In genomic region chr12:105220150-105220928, GRCh38 we compare ENCODE assay signal across 23 cellular contexts. TPM values are rescaled to one million over a fixed set of nuclear protein-coding genes. Genes with fewer than 3 reads are reported as not detected.
DNase-seq lines count a peak whose midpoint lies in the region; ATAC-seq, FAIRE-seq and TF ChIP-seq lines count a peak whose summit lies in the region.
"Had no signal": no experiment of that assay in that cellular context is flagged by ENCODE, and none has a peak within 500 bp of the region (broad histone marks: within the 10 kb centered on the region; RNA-seq: fewer than 3 reads in every experiment).

No MANE protein-coding gene starts in this region.

- DNase-seq in IMR-90, result no peak
- no peak for DNase-seq in lung (ENCODE audit: low spot score)
- DNase-seq in suprapubic skin (ENCODE audit: low spot score in 2 of 2), result no peak
- no peak for DNase-seq in GM19239 (ENCODE audit: insufficient read length, low spot score)
- no peak for DNase-seq in NCI-H2081 treated with DMSO at 0.1 percent for 48 hours (lab: John Stamatoyannopoulos, UW)
- DNase-seq: activated CD4-positive, alpha-beta T cell treated with anti-CD3 and anti-CD28 coated beads, Interleukin-2, amount 10 ng/mL, durations not matched to agents 7 days and 5 days; body of pancreas; KBM-7; kidney; naive thymus-derived CD8-positive, alpha-beta T cell; NCI-H146; NCI-H748 treated with DMSO at 0.1 percent for 48 hours; ovary; SIG-M5; stimulated activated CD4-positive, alpha-beta T cell treated with anti-CD3 and anti-CD28 coated beads, Interleukin-2, amount 100 ng/mL, for 24 hours; stimulated activated naive CD4-positive, alpha-beta T cell treated with Interleukin-2 at 50 U/mL for 16 hours had no signal

- TF ChIP-seq POLR2A in IMR-90 (IDR thresholded peaks at IDR 0.05; ENCODE audit: low read depth, low read length) (no peak), suprapubic skin (IDR thresholded peaks at IDR 0.05) (no peak)

- in situ Hi-C loops in IMR-90 (cut with MboI; ENCODE audit: low sequenced_read_pairs), result loop anchor here (25.0 kb wide), 1 partner anchor 167 kb away; no protein-coding TSS in a partner anchor

- H4K20me1 ChIP-seq in IMR-90 (ENCODE audit: insufficient read depth, low read length), result peaks cover 32% of the 10 kb centered on the region; the same call in 1 of the 2 replicates

- BruUV-seq in IMR-90 (replicated peaks; lab: Mats Ljungman, UMichigan), result no TSS peak

- H3K9me3 Mint-ChIP-seq in dendritic cell treated with granulocyte-macrophage colony-stimulating factor and Interleukin-4, amounts not matched to agents 40 ng/mL and 50 ng/mL, for 4 days, result no peaks in the 10 kb centered on the region
- H3K9me3 Mint-ChIP-seq: activated CD4-positive, alpha-beta T cell treated with anti-CD3 and anti-CD28 coated beads, Interleukin-2, amount 10 ng/mL, durations not matched to agents 7 days and 5 days; memory B cell; naive thymus-derived CD8-positive, alpha-beta T cell had no signal

- H3K4me2 ChIP-seq in IMR-90 (ENCODE audit: low read depth, low read length), result no peak overlapping the region

- H3K9ac ChIP-seq in IMR-90 (ENCODE audit: low read depth, low read length), result no peak overlapping the region

- H3K4me3 ChIP-seq in IMR-90 (ENCODE audit: insufficient read depth, low read depth, low read length), result no peak overlapping the region
- no peak overlapping the region for H3K4me3 ChIP-seq in lung
- no peak overlapping the region for H3K4me3 ChIP-seq in suprapubic skin
- H3K4me3 ChIP-seq: body of pancreas, ovary, tibial nerve had no signal

- no peak for FAIRE-seq in GM19239 (lab: Jason Lieb, UNC)
- FAIRE-seq: frontal cortex, kidney had no signal

- H4K8ac ChIP-seq in IMR-90 (ENCODE audit: low read depth in 2 of 2, low read length in 2 of 2), result no peak overlapping the region

- H3K4me1 ChIP-seq in IMR-90 (ENCODE audit: control insufficient read depth, insufficient read depth, low read length), result peaks cover 10% of the 10 kb centered on the region; the same call in 1 of the 2 replicates
- H3K4me1 ChIP-seq in lung (ENCODE audit: control insufficient read depth in 2 of 2, insufficient read depth in 2 of 2, low read length in 2 of 2), result peaks cover 18 to 25% of the 10 kb centered on the region in 2 donors
- H3K4me1 ChIP-seq in suprapubic skin, result peaks cover 76% of the 10 kb centered on the region

- H3K9me3 ChIP-seq in IMR-90 (ENCODE audit: control insufficient read depth, insufficient read depth, low read length), result no peaks in the 10 kb centered on the region
- no peaks in the 10 kb centered on the region for H3K9me3 ChIP-seq in lung (ENCODE audit: control insufficient read depth in 2 of 2, insufficient read depth in 1 of 2, low read length in 1 of 2)
- H3K9me3 ChIP-seq in suprapubic skin, result no peaks in the 10 kb centered on the region
- H3K9me3 ChIP-seq: body of pancreas, ovary, tibial nerve had no signal

- no peak overlapping the region for H2AFZ ChIP-seq in IMR-90 (replicated peaks; ENCODE audit: low read length, poor library complexity)

- H3K36me3 ChIP-seq in IMR-90 (ENCODE audit: control insufficient read depth, insufficient read depth, low read length), result peaks cover 47% of the 10 kb centered on the region
- H3K36me3 ChIP-seq in lung (ENCODE audit: control insufficient read depth in 2 of 2, insufficient read depth in 2 of 2, low read length in 2 of 2), result peaks cover 12 to 23% of the 10 kb centered on the region in 2 donors
- peaks cover 67% of the 10 kb centered on the region for H3K36me3 ChIP-seq in suprapubic skin
- H3K36me3 ChIP-seq: ovary had no signal

- H2BK15ac ChIP-seq in IMR-90 (ENCODE audit: low read depth, low read length), result no peak overlapping the region

- intact Hi-C loops in IMR-90 (cut with micrococcal nuclease), result no loop called here
- intact Hi-C loops in dendritic cell treated with granulocyte-macrophage colony-stimulating factor and Interleukin-4, amounts not matched to agents 40 ng/mL and 50 ng/mL, for 4 days (cut with micrococcal nuclease), result loop anchor here (10.0 kb wide), 1 partner anchor 164 kb away; no protein-coding TSS in a partner anchor

- peaks cover 45% of the 10 kb centered on the region for H3K4me1 Mint-ChIP-seq in dendritic cell treated with granulocyte-macrophage colony-stimulating factor and Interleukin-4, amounts not matched to agents 40 ng/mL and 50 ng/mL, for 4 days (ENCODE audit: low read depth)

- TF ChIP-seq EP300 in suprapubic skin (IDR thresholded peaks at IDR 0.05), result no peak

- H3K14ac ChIP-seq in IMR-90 (replicated peaks; ENCODE audit: low read depth, low read length), result 0 out of 2 replicates have a peak overlapping the region, but pooled peaks have one; percentile 4

- H3K27ac ChIP-seq in IMR-90 (ENCODE audit: insufficient read depth, low read length) (no peak overlapping the region), lung (ENCODE audit: low read depth in 1 of 2, low read length in 1 of 2) (peak overlapping the region; percentile 17 to 20), suprapubic skin (peak overlapping the region; percentile 43)
- H3K27ac ChIP-seq: body of pancreas, ovary had no signal

- POLR2A ChIA-PET in IMR-90 (lab: Charles Lee; ENCODE audit: unreplicated experiment), result no interaction called here

- dilution Hi-C loops in IMR-90 (cut with HindIII; ENCODE audit: low sequenced_read_pairs, unreplicated experiment), result no loop called here

- H3K18ac ChIP-seq in IMR-90 (ENCODE audit: low read depth, low read length), result no peak overlapping the region

- no peak overlapping the region for H2BK5ac ChIP-seq in IMR-90 (ENCODE audit: low read depth, low read length, poor library complexity, severe bottlenecking)

- H3K4ac ChIP-seq in IMR-90 (ENCODE audit: low read depth, low read length), result no peak overlapping the region

- H2BK120ac ChIP-seq in IMR-90 (ENCODE audit: low read depth, low read length), result no peak overlapping the region

- no peak overlapping the region for H2BK20ac ChIP-seq in IMR-90 (ENCODE audit: low read depth, low read length)

- H3K27me3 ChIP-seq in IMR-90 (ENCODE audit: control insufficient read depth, insufficient read depth, low read length) (no peaks in the 10 kb centered on the region), lung (ENCODE audit: control insufficient read depth, insufficient read depth) (no peaks in the 10 kb centered on the region), suprapubic skin (no peaks in the 10 kb centered on the region)
- H3K27me3 ChIP-seq: body of pancreas, ovary, tibial nerve had no signal

- no peak overlapping the region; the same call in 1 of the 2 replicates for H3K23ac ChIP-seq in IMR-90 (ENCODE audit: low read depth, low read length)

- H3K56ac ChIP-seq in IMR-90 (ENCODE audit: extremely low read depth, insufficient read depth, low read length), result no peak overlapping the region

- H4K5ac ChIP-seq in IMR-90 (ENCODE audit: low read depth, low read length), result no peak overlapping the region

- no peak for ATAC-seq in IMR-90 (ENCODE audit: low read depth)
- ATAC-seq in lung (ENCODE audit: insufficient read depth, low FRiP score), result no peak
- ATAC-seq in HG02610 (IDR thresholded peaks at IDR 0.05; ENCODE audit: unreplicated experiment), result no peak
- no peak for ATAC-seq in GM19324 (IDR thresholded peaks at IDR 0.05; ENCODE audit: low FRiP score, unreplicated experiment)
- ATAC-seq: body of pancreas; naive thymus-derived CD8-positive, alpha-beta T cell had no signal

- no peak for TF ChIP-seq RAD21 in IMR-90 (IDR thresholded peaks at IDR 0.05; ENCODE audit: low read length)

- H3K4me3 Mint-ChIP-seq in dendritic cell treated with granulocyte-macrophage colony-stimulating factor and Interleukin-4, amounts not matched to agents 40 ng/mL and 50 ng/mL, for 4 days, result no peak overlapping the region
- H3K4me3 Mint-ChIP-seq: activated CD4-positive, alpha-beta T cell treated with anti-CD3 and anti-CD28 coated beads, Interleukin-2, amount 10 ng/mL, durations not matched to agents 7 days and 5 days; activated naive CD8-positive, alpha-beta T cell; memory B cell; naive thymus-derived CD8-positive, alpha-beta T cell had no signal

- H3K79me1 ChIP-seq in IMR-90 (ENCODE audit: low read depth in 1 of 2, low read length in 2 of 2), result peaks cover 58 to 83% of the 10 kb centered on the region in 2 experiments

- WGBS in IMR-90 (ENCODE audit: extremely low coverage in 2 of 2, insufficient read length in 1 of 2), 2 experiments, result no CpG with 5 or more reads among the region's 6 CpGs
- WGBS in lung, 2 donors, result 71 to 84% methylated on average over 6 of the region's 6 CpGs
- 91% methylated on average over 6 of the region's 6 CpGs for WGBS in suprapubic skin

- H2AK5ac ChIP-seq in IMR-90 (ENCODE audit: low read depth, low read length), result no peak overlapping the region

- no peak for TF ChIP-seq CTCF in IMR-90 (conservative IDR thresholded peaks at IDR 0.05; ENCODE audit: low read depth, low read length)
- TF ChIP-seq CTCF in lung (IDR thresholded peaks at IDR 0.05; ENCODE audit: control extremely low read depth, extremely low read depth), result no peak
- no peak for TF ChIP-seq CTCF in suprapubic skin (IDR thresholded peaks at IDR 0.05)

- no peak overlapping the region; the same call in 1 of the 2 replicates for H4K91ac ChIP-seq in IMR-90 (ENCODE audit: insufficient read depth, low read depth, low read length)

- H3K27me3 Mint-ChIP-seq in dendritic cell treated with granulocyte-macrophage colony-stimulating factor and Interleukin-4, amounts not matched to agents 40 ng/mL and 50 ng/mL, for 4 days, result no peaks in the 10 kb centered on the region
- H3K27me3 Mint-ChIP-seq: activated CD4-positive, alpha-beta T cell treated with anti-CD3 and anti-CD28 coated beads, Interleukin-2, amount 10 ng/mL, durations not matched to agents 7 days and 5 days; activated naive CD8-positive, alpha-beta T cell; memory B cell; naive thymus-derived CD8-positive, alpha-beta T cell had no signal

- peaks cover 98% of the 10 kb centered on the region for H3K36me3 Mint-ChIP-seq in dendritic cell treated with granulocyte-macrophage colony-stimulating factor and Interleukin-4, amounts not matched to agents 40 ng/mL and 50 ng/mL, for 4 days (ENCODE audit: low read depth)

- CTCF ChIA-PET in IMR-90 (lab: Yijun Ruan, JAX), result no interaction called here

- H3K27ac Mint-ChIP-seq in dendritic cell treated with granulocyte-macrophage colony-stimulating factor and Interleukin-4, amounts not matched to agents 40 ng/mL and 50 ng/mL, for 4 days, result peak overlapping the region; percentile 57
- H3K27ac Mint-ChIP-seq: activated CD4-positive, alpha-beta T cell treated with anti-CD3 and anti-CD28 coated beads, Interleukin-2, amount 10 ng/mL, durations not matched to agents 7 days and 5 days; activated naive CD8-positive, alpha-beta T cell; memory B cell had no signal

- H2AK9ac ChIP-seq in IMR-90 (replicated peaks; ENCODE audit: low read depth, low read length, poor library complexity), result no peak overlapping the region

- H3K9me1 ChIP-seq in IMR-90 (ENCODE audit: insufficient read depth, low read length), result peaks cover 46% of the 10 kb centered on the region

TF ChIP-seq in IMR-90, 13 proteins besides CTCF, POLR2A, EP300 and RAD21 (continues in another document):
- TF ChIP-seq MAZ (IDR thresholded peaks at IDR 0.05; ENCODE audit: borderline replicate concordance, low read depth, low read length), result no peak

RNA-seq across cellular contexts. Expression of gene APPL2, which starts 15.6 kb away (rescaled TPM):
- total RNA-seq in IMR-90 (2012; rRNA removed), result 42.3 and 53.3 TPM in 2 replicates
- 50.3 and 65.8 TPM in 2 replicates for polyA plus RNA-seq in IMR-90 (2012; rRNA removed)
- polyA plus RNA-seq in IMR-90 (2012; cell fraction: cytosol; rRNA removed), result 18.1 and 37.3 TPM in 2 replicates
- polyA plus RNA-seq in IMR-90 (2012; cell fraction: nucleus; rRNA removed; ENCODE audit: low replicate concordance), result 26.2 and 113 TPM in 2 replicates
- total RNA-seq in lung, result 10 to 100 TPM; 35.9 to 89.5 TPM
- polyA plus RNA-seq in lung, result 10 to 100 TPM; 11.8 to 17.1 TPM
- total RNA-seq in suprapubic skin, result 100 to 1,000 TPM in 3 of 4 donors, 10 to 100 TPM in 1; 95.2 to 172 (median 110) TPM
